ENCODE assay signal across 22 cellular contexts in the genomic region with DNA sequence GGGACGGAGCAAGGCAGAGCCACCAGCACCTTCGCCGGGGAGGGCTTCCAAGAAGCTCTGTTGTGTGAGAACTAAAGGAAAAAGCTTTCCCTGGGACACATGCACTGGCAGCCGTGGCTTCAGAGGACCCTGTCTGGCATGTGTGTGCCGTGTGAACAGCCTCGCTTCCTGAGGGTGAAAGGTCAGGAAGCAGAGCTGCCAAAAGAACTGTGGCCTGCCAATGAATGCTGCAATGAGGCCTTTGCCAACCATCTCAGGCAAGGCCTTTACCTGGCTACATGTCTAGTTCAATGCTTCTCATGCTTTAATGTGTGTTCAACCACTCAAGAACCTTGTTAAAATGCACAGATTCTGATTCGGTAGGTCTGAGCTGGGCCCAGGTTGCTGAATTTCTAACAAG.
"Had no signal": no experiment of that assay in that cellular context is flagged by ENCODE, and none has a peak within 500 bp of the region (broad histone marks: within the 10 kb centered on the region; RNA-seq: fewer than 3 reads in every experiment).

No MANE protein-coding gene starts in this region.

- H3K4me1 Mint-ChIP-seq: naive thymus-derived CD8-positive, alpha-beta T cell; stimulated activated memory B cell treated with anti-CD40 and anti-IgM and Interleukin-4, amounts not matched to agents 10 μg/mL and 1 μg/mL and 100 μg/mL, for 72 hours; stimulated activated naive CD8-positive, alpha-beta T cell treated with anti-CD3 and anti-CD28 coated beads, Interleukin-15, amount 100 ng/mL, for 72 hours had no signal

- H3K9me3 Mint-ChIP-seq: effector memory CD8-positive, alpha-beta T cell; stimulated activated memory B cell treated with anti-CD40 and anti-IgM and Interleukin-4, amounts not matched to agents 10 μg/mL and 1 μg/mL and 100 μg/mL, for 72 hours had no signal

- H3K4me1 ChIP-seq: foreskin keratinocyte, psoas muscle, spleen had no signal

- H3K4me3 ChIP-seq: coronary artery, hepatocyte, psoas muscle, spleen had no signal

- H3K27me3 Mint-ChIP-seq: effector memory CD8-positive, alpha-beta T cell; naive thymus-derived CD8-positive, alpha-beta T cell; stimulated activated memory B cell treated with anti-CD40 and anti-IgM and Interleukin-4, amounts not matched to agents 10 μg/mL and 1 μg/mL and 100 μg/mL, for 72 hours; stimulated activated naive CD8-positive, alpha-beta T cell treated with anti-CD3 and anti-CD28 coated beads, Interleukin-15, amount 100 ng/mL, for 72 hours had no signal

- H3K4me3 Mint-ChIP-seq: effector memory CD8-positive, alpha-beta T cell; naive thymus-derived CD8-positive, alpha-beta T cell; stimulated activated memory B cell treated with anti-CD40 and anti-IgM and Interleukin-4, amounts not matched to agents 10 μg/mL and 1 μg/mL and 100 μg/mL, for 72 hours; stimulated activated naive CD8-positive, alpha-beta T cell treated with anti-CD3 and anti-CD28 coated beads, Interleukin-15, amount 100 ng/mL, for 72 hours had no signal

- H3K9me3 ChIP-seq: neutrophil, psoas muscle, spleen had no signal

- H3K27me3 ChIP-seq: foreskin keratinocyte, hepatocyte, neutrophil, spleen had no signal

- DNase-seq: effector memory CD8-positive, alpha-beta T cell; erythroblast; foreskin keratinocyte; head of caudate nucleus; kidney; left cardiac atrium; left ventricle myocardium superior; mammary epithelial cell; naive thymus-derived CD8-positive, alpha-beta T cell; psoas muscle; retina; spleen; stimulated activated CD4-positive, alpha-beta T cell treated with anti-CD3 and anti-CD28 coated beads, Interleukin-15, amount 100 ng/mL, for 24 hours; stimulated activated CD4-positive, alpha-beta T cell treated with anti-CD3 and anti-CD28 coated beads, Interleukin-1b, Interleukin-23, amount 100 ng/mL, for 48 hours; stimulated activated CD4-positive, alpha-beta T cell treated with anti-CD3 and anti-CD28 coated beads, Interleukin-4, amount 100 ng/mL, for 24 hours; stimulated activated naive CD8-positive, alpha-beta T cell treated with anti-CD3 and anti-CD28 coated beads, Interleukin-15, amount 100 ng/mL, for 72 hours; substantia nigra; trophoblast cell had no signal

- H3K27ac ChIP-seq: coronary artery, foreskin keratinocyte, hepatocyte, neutrophil, psoas muscle, spleen had no signal

- H3K27ac Mint-ChIP-seq: effector memory CD8-positive, alpha-beta T cell; stimulated activated memory B cell treated with anti-CD40 and anti-IgM and Interleukin-4, amounts not matched to agents 10 μg/mL and 1 μg/mL and 100 μg/mL, for 72 hours; stimulated activated naive CD8-positive, alpha-beta T cell treated with anti-CD3 and anti-CD28 coated beads, Interleukin-15, amount 100 ng/mL, for 72 hours had no signal
